In the genomic region with DNA sequence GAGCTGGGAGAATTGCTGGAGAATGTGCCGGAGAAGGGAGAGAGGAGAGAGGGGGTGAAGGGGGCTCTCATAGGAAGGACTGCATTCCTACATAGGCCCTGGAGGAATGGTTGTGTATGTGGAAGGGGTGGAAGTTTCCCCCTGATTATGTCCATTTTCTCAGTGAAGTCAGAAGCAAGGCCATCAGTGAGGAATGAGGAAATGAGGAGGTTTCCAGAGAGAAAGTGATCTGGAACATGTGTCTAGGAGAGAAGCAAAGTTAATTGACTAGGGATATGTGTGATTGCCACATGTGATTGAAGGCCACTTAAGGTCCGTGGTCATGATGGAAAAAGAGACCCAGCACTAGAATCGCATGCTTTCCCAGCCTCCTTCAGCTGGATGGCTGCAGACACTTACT, we compare ENCODE assay signal across 2 cellular contexts.
TF ChIP-seq lines count a peak whose summit lies in the region.

No MANE protein-coding gene starts in this region.

TF ChIP-seq in A549, 52 proteins besides CTCF, POLR2A, EP300 and RAD21:
- TF ChIP-seq ZFP36 (IDR thresholded peaks at IDR 0.05; ENCODE audit: borderline replicate concordance, partially characterized antibody) (no peak), TFCP2L1 (CRISPR knock-in tag; IDR thresholded peaks at IDR 0.05) (no peak), EHF (CRISPR knock-in tag; IDR thresholded peaks at IDR 0.05) (no peak), HOXB5 (CRISPR knock-in tag; IDR thresholded peaks at IDR 0.05) (no peak), HOXB13 (CRISPR knock-in tag; IDR thresholded peaks at IDR 0.05; ENCODE audit: low read depth) (no peak), SMC3 (IDR thresholded peaks at IDR 0.05) (no peak), CHD2 (IDR thresholded peaks at IDR 0.05; ENCODE audit: low read length, partially characterized antibody) (no peak), TP53 (CRISPR knock-in tag; IDR thresholded peaks at IDR 0.05) (no peak), ZNF302 (CRISPR knock-in tag; IDR thresholded peaks at IDR 0.05) (no peak), FOXS1 (CRISPR knock-in tag; IDR thresholded peaks at IDR 0.05) (no peak), FOSB (CRISPR knock-in tag; IDR thresholded peaks at IDR 0.05) (no peak), CEBPB (IDR thresholded peaks at IDR 0.05) (no peak), RCOR1 (IDR thresholded peaks at IDR 0.05; ENCODE audit: low read depth, low read length) (no peak), RFX5 (IDR thresholded peaks at IDR 0.05) (no peak), FOSL2 (IDR thresholded peaks at IDR 0.05) (no peak), FOSL2 (CRISPR knock-in tag; IDR thresholded peaks at IDR 0.05) (no peak), NFE2L2 (conservative IDR thresholded peaks at IDR 0.05; ENCODE audit: low read length) (no peak), NPAS2 (CRISPR knock-in tag; IDR thresholded peaks at IDR 0.05; ENCODE audit: borderline replicate concordance) (no peak), JUN (IDR thresholded peaks at IDR 0.05) (no peak), JUNB (IDR thresholded peaks at IDR 0.05) (no peak)
- TF ChIP-seq, protein P1, sequence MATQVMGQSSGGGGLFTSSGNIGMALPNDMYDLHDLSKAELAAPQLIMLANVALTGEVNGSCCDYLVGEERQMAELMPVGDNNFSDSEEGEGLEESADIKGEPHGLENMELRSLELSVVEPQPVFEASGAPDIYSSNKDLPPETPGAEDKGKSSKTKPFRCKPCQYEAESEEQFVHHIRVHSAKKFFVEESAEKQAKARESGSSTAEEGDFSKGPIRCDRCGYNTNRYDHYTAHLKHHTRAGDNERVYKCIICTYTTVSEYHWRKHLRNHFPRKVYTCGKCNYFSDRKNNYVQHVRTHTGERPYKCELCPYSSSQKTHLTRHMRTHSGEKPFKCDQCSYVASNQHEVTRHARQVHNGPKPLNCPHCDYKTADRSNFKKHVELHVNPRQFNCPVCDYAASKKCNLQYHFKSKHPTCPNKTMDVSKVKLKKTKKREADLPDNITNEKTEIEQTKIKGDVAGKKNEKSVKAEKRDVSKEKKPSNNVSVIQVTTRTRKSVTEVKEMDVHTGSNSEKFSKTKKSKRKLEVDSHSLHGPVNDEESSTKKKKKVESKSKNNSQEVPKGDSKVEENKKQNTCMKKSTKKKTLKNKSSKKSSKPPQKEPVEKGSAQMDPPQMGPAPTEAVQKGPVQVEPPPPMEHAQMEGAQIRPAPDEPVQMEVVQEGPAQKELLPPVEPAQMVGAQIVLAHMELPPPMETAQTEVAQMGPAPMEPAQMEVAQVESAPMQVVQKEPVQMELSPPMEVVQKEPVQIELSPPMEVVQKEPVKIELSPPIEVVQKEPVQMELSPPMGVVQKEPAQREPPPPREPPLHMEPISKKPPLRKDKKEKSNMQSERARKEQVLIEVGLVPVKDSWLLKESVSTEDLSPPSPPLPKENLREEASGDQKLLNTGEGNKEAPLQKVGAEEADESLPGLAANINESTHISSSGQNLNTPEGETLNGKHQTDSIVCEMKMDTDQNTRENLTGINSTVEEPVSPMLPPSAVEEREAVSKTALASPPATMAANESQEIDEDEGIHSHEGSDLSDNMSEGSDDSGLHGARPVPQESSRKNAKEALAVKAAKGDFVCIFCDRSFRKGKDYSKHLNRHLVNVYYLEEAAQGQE (IDR thresholded peaks at IDR 0.05): no peak

TF ChIP-seq in IMR-90, 13 proteins besides CTCF, POLR2A, EP300 and RAD21:
- TF ChIP-seq USF2 (IDR thresholded peaks at IDR 0.05; ENCODE audit: low read depth, low read length) (no peak), MXI1 (IDR thresholded peaks at IDR 0.05; ENCODE audit: borderline replicate concordance, low read depth, low read length) (no peak), MAFK (IDR thresholded peaks at IDR 0.05; ENCODE audit: low read depth, low read length) (no peak), CHD1 (IDR thresholded peaks at IDR 0.05; ENCODE audit: low read depth, low read length) (no peak), RFX5 (IDR thresholded peaks at IDR 0.05; ENCODE audit: low read depth, low read length) (no peak), FOS (IDR thresholded peaks at IDR 0.05; ENCODE audit: low read depth, low read length) (no peak), ELK1 (IDR thresholded peaks at IDR 0.05; ENCODE audit: borderline replicate concordance, low read depth, low read length) (no peak), MAZ (IDR thresholded peaks at IDR 0.05; ENCODE audit: borderline replicate concordance, low read depth, low read length) (no peak), CEBPB (IDR thresholded peaks at IDR 0.05; ENCODE audit: low read depth, low read length) (no peak), RCOR1 (IDR thresholded peaks at IDR 0.05; ENCODE audit: insufficient replicate concordance, low read length) (no peak), BHLHE40 (IDR thresholded peaks at IDR 0.05; ENCODE audit: low read depth, low read length) (no peak), NFE2L2 (IDR thresholded peaks at IDR 0.05; ENCODE audit: low read depth, low read length) (no peak), SMC3 (IDR thresholded peaks at IDR 0.05; ENCODE audit: low read depth, low read length) (no peak)
